12 cellular contexts compared by ENCODE assay signal in genomic region chr2:219851801-219852481, GRCh38.
DNase-seq lines count a peak whose midpoint lies in the region; ATAC-seq and TF ChIP-seq lines count a peak whose summit lies in the region.
"Had no signal": no experiment of that assay in that cellular context is flagged by ENCODE, and none has a peak within 500 bp of the region (broad histone marks: within the 10 kb centered on the region; RNA-seq: fewer than 3 reads in every experiment).

No MANE protein-coding gene starts in this region.

- H3K4me2 ChIP-seq in GM23248 (ENCODE audit: unreplicated experiment) = no peak overlapping the region

- no peaks in the 10 kb centered on the region for H3K9me2 ChIP-seq in GM23248 (ENCODE audit: insufficient read depth)

- H4K20me1 ChIP-seq in GM23248 (ENCODE audit: insufficient read depth) = no peaks in the 10 kb centered on the region

- H3K4me3 ChIP-seq in GM23248 (peak overlapping the region; percentile 51), heart right ventricle (peak overlapping the region in 8 of 10 donors; percentile 9 to 42 (median 28)), sigmoid colon (peak overlapping the region; percentile 27 to 46 (median 40)), lower leg skin (ENCODE audit: low read depth, poor library complexity, severe bottlenecking) (no peak overlapping the region)

- intact Hi-C loops in heart right ventricle (cut with DNase I) = no loop called here
- intact Hi-C loops in sigmoid colon (cut with DNase I) = no loop called here
- intact Hi-C loops in lower leg skin (cut with DNase I; ENCODE audit: low total_unique reads) = no loop called here

- no peak overlapping the region for H3K9ac ChIP-seq in GM23248

- no peaks in the 10 kb centered on the region for H3K9me3 ChIP-seq in GM23248 (ENCODE audit: low read depth)
- no peaks in the 10 kb centered on the region for H3K9me3 ChIP-seq in heart right ventricle
- no peaks in the 10 kb centered on the region for H3K9me3 ChIP-seq in sigmoid colon

- H3K27me3 ChIP-seq in GM23248 (replicated peaks; ENCODE audit: insufficient read depth) = peaks cover 27% of the 10 kb centered on the region; the same call in 1 of the 2 replicates
- H3K27me3 ChIP-seq in heart right ventricle = peaks cover 0 to 12% (median 0%) of the 10 kb centered on the region in 7 donors
- H3K27me3 ChIP-seq in sigmoid colon = no peaks in the 10 kb centered on the region

- TF ChIP-seq CTCF in heart right ventricle (IDR thresholded peaks at IDR 0.05) (no peak), sigmoid colon (IDR thresholded peaks at IDR 0.05) (no peak), lower leg skin (IDR thresholded peaks at IDR 0.05) (no peak)

- no peaks in the 10 kb centered on the region for H3K79me2 ChIP-seq in GM23248 (ENCODE audit: insufficient read depth)

- in situ Hi-C loops in GM23248 (cut with MboI) = no loop called here

- ATAC-seq in SK-N-SH treated with all-trans-retinoic acid at 6 μM for 48 hours (peak; percentile 63), heart right ventricle (peak in 7 of 8 donors; percentile 20 to 67 (median 54)), GM21423 (IDR thresholded peaks at IDR 0.05; ENCODE audit: unreplicated experiment) (no peak)
- ATAC-seq: activated CD8-positive, alpha-beta T cell treated with anti-CD3 and anti-CD28 coated beads, Interleukin-2, amount 10 ng/mL, durations not matched to agents 7 days and 5 days had no signal

- TF ChIP-seq POLR2A in sigmoid colon (IDR thresholded peaks at IDR 0.05) (no peak), lower leg skin (IDR thresholded peaks at IDR 0.05) (no peak)

- WGBS in GM23248 (ENCODE audit: low coverage in 1 of 2, low lambda C conversion rate in 2 of 2, missing lambda C conversion rate in 2 of 2), 2 experiments = 2 to 3% methylated on average over 22 of the region's 22 CpGs
- WGBS in heart right ventricle, 2 donors = 20 to 22% methylated on average over 22 of the region's 22 CpGs
- WGBS in sigmoid colon, 2 donors = 36 to 53% methylated on average over 22 of the region's 22 CpGs
- WGBS in lower leg skin, 2 donors = 7 to 21% methylated on average over 20 to 22 of the region's 22 CpGs

- H2AFZ ChIP-seq in GM23248 = peak overlapping the region; percentile 53; the same call in 1 of the 2 replicates

- H3K4me1 ChIP-seq in GM23248 (ENCODE audit: insufficient read depth) = peaks cover 4% of the 10 kb centered on the region
- peaks cover 0 to 8% (median 0%) of the 10 kb centered on the region in 9 donors for H3K4me1 ChIP-seq in heart right ventricle
- H3K4me1 ChIP-seq in sigmoid colon = peaks cover 0 to 17% (median 6%) of the 10 kb centered on the region in 4 donors

- H3K27ac ChIP-seq in GM23248 (no peak overlapping the region), heart right ventricle (no peak overlapping the region), sigmoid colon (peak overlapping the region in 2 of 4 donors; percentile 30 to 39)

- H3K36me3 ChIP-seq in GM23248 (ENCODE audit: low read depth) = no peaks in the 10 kb centered on the region
- H3K36me3 ChIP-seq in heart right ventricle = no peaks in the 10 kb centered on the region
- no peaks in the 10 kb centered on the region for H3K36me3 ChIP-seq in sigmoid colon

- no peaks in the 10 kb centered on the region for H3F3A ChIP-seq in GM23248 (ENCODE audit: insufficient read depth)

- TF ChIP-seq EP300 in sigmoid colon (IDR thresholded peaks at IDR 0.05) = no peak

- peak; percentile 59 for DNase-seq in GM23248
- DNase-seq in heart right ventricle = peak in 1 of 2 donors; percentile 22
- no peak for DNase-seq in sigmoid colon
- no peak for DNase-seq in NCI-H510A (lab: John Stamatoyannopoulos, UW)
- no peak for DNase-seq in activated CD4-positive, alpha-beta T cell treated with anti-CD3 and anti-CD28 coated beads, Interleukin-2, amount 50 U/mL, for 1 hour
- no peak for DNase-seq in lower leg skin (ENCODE audit: low spot score in 2 of 2)
- DNase-seq: activated CD8-positive, alpha-beta T cell treated with anti-CD3 and anti-CD28 coated beads, Interleukin-2, amount 10 ng/mL, durations not matched to agents 7 days and 5 days; amniotic stem cell; NCI-H1436; RPMI8226 had no signal

TF ChIP-seq in SK-N-SH treated with all-trans-retinoic acid at 6 μM for 48 hours, 23 proteins besides CTCF, POLR2A, EP300 and RAD21:
- TF ChIP-seq TOX (CRISPR knock-in tag; IDR thresholded peaks at IDR 0.05; ENCODE audit: borderline replicate concordance) = no peak
- no peak for TF ChIP-seq ZC3H10 (CRISPR knock-in tag; IDR thresholded peaks at IDR 0.05)
- no peak for TF ChIP-seq CREB5 (CRISPR knock-in tag; IDR thresholded peaks at IDR 0.05; ENCODE audit: low read depth)
- no peak for TF ChIP-seq GLIS3 (CRISPR knock-in tag; IDR thresholded peaks at IDR 0.05)
- TF ChIP-seq ZFP30 (CRISPR knock-in tag; IDR thresholded peaks at IDR 0.05) = no peak
- TF ChIP-seq ARNTL (CRISPR knock-in tag; IDR thresholded peaks at IDR 0.05; ENCODE audit: borderline replicate concordance, low read depth) = no peak
- TF ChIP-seq PPARA (CRISPR knock-in tag; IDR thresholded peaks at IDR 0.05; ENCODE audit: borderline replicate concordance) = no peak
